In genomic region chr7:18575989-18576572, GRCh38 we compare ENCODE assay signal across 13 cellular contexts.
DNase-seq lines count a peak whose midpoint lies in the region; ATAC-seq and TF ChIP-seq lines count a peak whose summit lies in the region.
"Had no signal": no experiment of that assay in that cellular context is flagged by ENCODE, and none has a peak within 500 bp of the region (broad histone marks: within the 10 kb centered on the region; RNA-seq: fewer than 3 reads in every experiment).

No MANE protein-coding gene starts in this region.

- H3K4me2 ChIP-seq in PC-3 (ENCODE audit: low read length), result no peak overlapping the region

- H3K4me1 ChIP-seq in PC-3 (ENCODE audit: insufficient read depth, low read length), result 0 out of 2 replicates have a peak, but pooled peaks cover 10% of the 10 kb centered on the region

- peak overlapping the region in 5 of 6 donors; percentile 8 to 79 (median 44) for H3K27ac Mint-ChIP-seq in naive B cell
- H3K27ac Mint-ChIP-seq: CD8-positive, alpha-beta T cell had no signal

- POLR2A ChIA-PET in PC-3 (lab: Charles Lee; ENCODE audit: unreplicated experiment), result no interaction called here

- no peaks in the 10 kb centered on the region for H3K9me3 ChIP-seq in SK-N-MC (ENCODE audit: low read depth, low read length)
- H3K9me3 ChIP-seq in PC-3 (ENCODE audit: low read length), result no peaks in the 10 kb centered on the region

- no peaks in the 10 kb centered on the region for H4K20me1 ChIP-seq in PC-3 (ENCODE audit: low read length)

- no peaks in the 10 kb centered on the region for H3K27me3 ChIP-seq in PC-3 (ENCODE audit: low read length)

- no TSS peak for BruUV-seq in PC-3 (replicated peaks; lab: Mats Ljungman, UMichigan)

- H3K4me3 ChIP-seq in SK-N-MC, result no peak overlapping the region
- no peak overlapping the region for H3K4me3 ChIP-seq in PC-3 (ENCODE audit: low read length)

- peaks cover 50 to 74% (median 57%) of the 10 kb centered on the region in 3 donors for H3K4me1 Mint-ChIP-seq in naive B cell

- TF ChIP-seq CTCF in PC-3 (conservative IDR thresholded peaks at IDR 0.05; ENCODE audit: low read depth, low read length), result no peak

- H3K9ac ChIP-seq in SK-N-MC (ENCODE audit: insufficient read length) (no peak overlapping the region), PC-3 (ENCODE audit: low read length) (no peak overlapping the region)

- H3K79me2 ChIP-seq in PC-3 (ENCODE audit: low read length), result no peaks in the 10 kb centered on the region

- H3K9me2 ChIP-seq in PC-3 (replicated peaks; ENCODE audit: low read length), result no peaks in the 10 kb centered on the region

- no peak overlapping the region for H2AFZ ChIP-seq in PC-3 (ENCODE audit: low read length)

- CTCF ChIA-PET in PC-3 (lab: Charles Lee), result no interaction called here

- H3K36me3 Mint-ChIP-seq in naive B cell, result peaks cover 0 to 8% of the 10 kb centered on the region in 2 donors
- H3K36me3 Mint-ChIP-seq: CD8-positive, alpha-beta T cell had no signal

- ATAC-seq in HG02885 (IDR thresholded peaks at IDR 0.05; ENCODE audit: poor library complexity, unreplicated experiment) (peak; percentile 40), naive B cell (ENCODE audit: low read depth in 2 of 2) (no peak), PC-3 (no peak), GM18909 (IDR thresholded peaks at IDR 0.05; ENCODE audit: poor library complexity, unreplicated experiment) (no peak)
- ATAC-seq: CD8-positive, alpha-beta T cell had no signal

- intact Hi-C loops in PC-3 (cut with micrococcal nuclease), result no loop called here

- H3F3A ChIP-seq in PC-3 (ENCODE audit: low read length, unreplicated experiment), result no peaks in the 10 kb centered on the region

- H3K27ac ChIP-seq in SK-N-MC, result peak overlapping the region; percentile 19
- H3K27ac ChIP-seq in PC-3 (ENCODE audit: low read length), result no peak overlapping the region

- H3K36me3 ChIP-seq in SK-N-MC (ENCODE audit: insufficient read depth, low read length), result no peaks in the 10 kb centered on the region
- no peaks in the 10 kb centered on the region for H3K36me3 ChIP-seq in PC-3 (ENCODE audit: low read depth, low read length)

- H3K4me3 Mint-ChIP-seq in naive B cell, result peak overlapping the region in 6 of 8 donors; percentile 9 to 70 (median 50)
- H3K4me3 Mint-ChIP-seq: CD8-positive, alpha-beta T cell had no signal

- DNase-seq in SK-N-MC (ENCODE audit: low read depth, low spot score), result no peak
- DNase-seq in naive B cell, result no peak
- DNase-seq in PC-3, result no peak
- DNase-seq in stimulated activated CD4-positive, alpha-beta T cell treated with anti-CD3 and anti-CD28 coated beads, Interleukin-4, amount 100 ng/mL, for 24 hours, result no peak
- no peak for DNase-seq in DMS79 (lab: John Stamatoyannopoulos, UW)
- DNase-seq: CD8-positive, alpha-beta T cell; NCI-H1436 treated with DMSO at 0.1 percent for 48 hours; NCI-H345; NCI-H774; RPMI8226 had no signal

- no peaks in the 10 kb centered on the region for H3K9me3 Mint-ChIP-seq in naive B cell
- H3K9me3 Mint-ChIP-seq: CD8-positive, alpha-beta T cell; IgD-negative memory B cell had no signal

- H3K27me3 Mint-ChIP-seq in naive B cell, result no peaks in the 10 kb centered on the region
- H3K27me3 Mint-ChIP-seq: IgD-negative memory B cell had no signal
